In genomic region chr13:42114278-42114677, GRCh38 we compare ENCODE assay signal across 14 cellular contexts.
A peak's percentile ranks its signal among the peaks of the same experiment; 100 is the strongest.
DNase-seq lines count a peak whose midpoint lies in the region; ATAC-seq and TF ChIP-seq lines count a peak whose summit lies in the region.
"Had no signal": no experiment of that assay in that cellular context is flagged by ENCODE, and none has a peak within 500 bp of the region (broad histone marks: within the 10 kb centered on the region; RNA-seq: fewer than 3 reads in every experiment).

No MANE protein-coding gene starts in this region.

- no peaks in the 10 kb centered on the region for H3K36me3 ChIP-seq in SK-N-SH (replicated peaks in 1 of 2; ENCODE audit: control insufficient read depth in 1 of 2, insufficient read depth in 2 of 2, low read length in 1 of 2)
- H3K36me3 ChIP-seq in CD4-positive, alpha-beta memory T cell (ENCODE audit: insufficient read depth, low read length): no peaks in the 10 kb centered on the region

- ATAC-seq in SK-N-SH treated with all-trans-retinoic acid at 6 μM for 48 hours: no peak; the same call in 2 of the 3 replicates
- ATAC-seq in left ventricle myocardium superior: peak; percentile 53
- no peak for ATAC-seq in GM19455 (IDR thresholded peaks at IDR 0.05; ENCODE audit: unreplicated experiment)
- ATAC-seq: CD8-positive, alpha-beta T cell had no signal

- H3K27ac ChIP-seq in SK-N-SH (ENCODE audit: low read depth in 2 of 2, low read length in 1 of 2) (no peak overlapping the region), VCaP (peak overlapping the region; percentile 52)
- no peak overlapping the region for H3K27ac ChIP-seq in CD4-positive, alpha-beta memory T cell (ENCODE audit: low read depth, low read length)
- H3K27ac ChIP-seq: GM23248 had no signal

- CTCF ChIA-PET in SK-N-SH (lab: Yijun Ruan, JAX): interaction anchor here (1.0 to 7.8 kb wide), 6 partner anchors 67 to 701 kb away, joined by 3 to 92 read pairs (median 4); no protein-coding TSS in a partner anchor
- CTCF ChIA-PET in CD4-positive, alpha-beta memory T cell (lab: Charles Lee; ENCODE audit: partially characterized antibody): interaction anchor here (1.7 to 11.4 kb wide), 2 partner anchors 10 to 444 kb away, joined by 5 to 122 read pairs; no protein-coding TSS in a partner anchor

- H3K9me3 Mint-ChIP-seq in CD4-positive, alpha-beta memory T cell: no peaks in the 10 kb centered on the region
- H3K9me3 Mint-ChIP-seq: CD8-positive, alpha-beta T cell had no signal

- H3K9me2 ChIP-seq in SK-N-SH: no peaks in the 10 kb centered on the region

- no peak overlapping the region for H3K27ac Mint-ChIP-seq in CD4-positive, alpha-beta memory T cell
- H3K27ac Mint-ChIP-seq: CD8-positive, alpha-beta T cell had no signal

- peaks cover 4% of the 10 kb centered on the region; the same call in 1 of the 2 replicates for H3K79me2 ChIP-seq in SK-N-SH (ENCODE audit: insufficient read depth)

- H3K9me3 ChIP-seq in SK-N-SH: no peaks in the 10 kb centered on the region
- no peaks in the 10 kb centered on the region for H3K9me3 ChIP-seq in CD4-positive, alpha-beta memory T cell (ENCODE audit: control insufficient read depth in 1 of 2, low read length in 2 of 2)
- H3K9me3 ChIP-seq: Caco-2 had no signal

- TF ChIP-seq EP300 in SK-N-SH (IDR thresholded peaks at IDR 0.05; ENCODE audit: borderline replicate concordance in 1 of 2, low read depth in 1 of 2, low read length in 1 of 2): no peak

- no peak overlapping the region for H3K4me2 ChIP-seq in SK-N-SH

- H3K4me1 ChIP-seq in SK-N-SH (ENCODE audit: control insufficient read depth in 1 of 2, insufficient read depth in 2 of 2, low read depth in 1 of 2, low read length in 1 of 2): peaks cover 0 to 11% of the 10 kb centered on the region in 2 experiments; a peak in 2 of 4 replicates
- peaks cover 6% of the 10 kb centered on the region for H3K4me1 ChIP-seq in CD4-positive, alpha-beta memory T cell (ENCODE audit: insufficient read depth, low read length)

- DNase-seq in SK-N-SH: peak; percentile 10
- DNase-seq in left ventricle myocardium superior: no peak
- no peak for DNase-seq in cardiac septum (ENCODE audit: low spot score)
- no peak for DNase-seq in CD4-positive, alpha-beta memory T cell
- DNase-seq: Caco-2; CD8-positive, alpha-beta T cell; DMS53; DMS79 treated with DMSO at 0.1 percent for 48 hours; GM23248; H7; HCEC 1CT had no signal

- no peak overlapping the region for H3K9ac ChIP-seq in SK-N-SH
- H3K9ac ChIP-seq: GM23248 had no signal

- intact Hi-C loops in left ventricle myocardium superior (cut with micrococcal nuclease) (no loop called here), cardiac septum (cut with DNase I) (loop anchor here (5.0 kb wide), 2 partner anchors 67 to 447 kb away; partner anchors contain the start of gene DGKH)
- intact Hi-C loops in CD4-positive, alpha-beta memory T cell (cut with micrococcal nuclease): loop anchor here (5.0 kb wide), 1 partner anchor 1037 kb away; no protein-coding TSS in a partner anchor

- no peaks in the 10 kb centered on the region for H3K27me3 ChIP-seq in SK-N-SH (ENCODE audit: insufficient read depth)
- H3K27me3 ChIP-seq in CD4-positive, alpha-beta memory T cell (ENCODE audit: insufficient read depth, low read length): no peaks in the 10 kb centered on the region

- no peaks in the 10 kb centered on the region for H3K27me3 Mint-ChIP-seq in CD4-positive, alpha-beta memory T cell

- H4K20me1 ChIP-seq in SK-N-SH (ENCODE audit: insufficient read depth): no peaks in the 10 kb centered on the region

- no peak for TF ChIP-seq CTCF in SK-N-SH (IDR thresholded peaks at IDR 0.05)
- no peak for TF ChIP-seq CTCF in VCaP (conservative IDR thresholded peaks at IDR 0.05)

- no peak overlapping the region for H2AFZ ChIP-seq in SK-N-SH (ENCODE audit: low read depth)
- H2AFZ ChIP-seq: GM23248 had no signal

- no peaks in the 10 kb centered on the region for H3K36me3 Mint-ChIP-seq in CD4-positive, alpha-beta memory T cell
- H3K36me3 Mint-ChIP-seq: CD8-positive, alpha-beta T cell had no signal

- POLR2A ChIA-PET in SK-N-SH (lab: Yijun Ruan, JAX): no interaction called here
- POLR2A ChIA-PET in CD4-positive, alpha-beta memory T cell (lab: Charles Lee; ENCODE audit: partially characterized antibody): no interaction called here

- peaks cover 6 to 12% (median 7%) of the 10 kb centered on the region in 4 donors for H3K4me1 Mint-ChIP-seq in CD4-positive, alpha-beta memory T cell

- WGBS in SK-N-SH (ENCODE audit: low lambda C conversion rate): 74% methylated on average over 4 of the region's 4 CpGs

- no peak overlapping the region for H3K4me3 Mint-ChIP-seq in CD4-positive, alpha-beta memory T cell
- H3K4me3 Mint-ChIP-seq: CD8-positive, alpha-beta T cell had no signal

- TF ChIP-seq RAD21 in SK-N-SH (IDR thresholded peaks at IDR 0.05; ENCODE audit: low read length): no peak

- no peak overlapping the region for H3K4me3 ChIP-seq in SK-N-SH (ENCODE audit: low read depth in 2 of 2, low read length in 1 of 2)
- no peak overlapping the region for H3K4me3 ChIP-seq in CD4-positive, alpha-beta memory T cell (ENCODE audit: low read length in 2 of 2)
- H3K4me3 ChIP-seq: GM23248 had no signal

- H3F3A ChIP-seq in SK-N-SH (replicated peaks; ENCODE audit: insufficient read depth): no peaks in the 10 kb centered on the region

TF ChIP-seq in SK-N-SH, 30 proteins besides CTCF, POLR2A, EP300 and RAD21 (continues in another document):
- TF ChIP-seq POLR2AphosphoS5 (IDR thresholded peaks at IDR 0.05; ENCODE audit: low read depth, low read length) (no peak), RCOR1 (IDR thresholded peaks at IDR 0.05; ENCODE audit: low read length) (no peak), TCF12 (IDR thresholded peaks at IDR 0.05) (no peak), NRF1 (IDR thresholded peaks at IDR 0.05; ENCODE audit: low read depth, low read length) (no peak), FOXM1 (IDR thresholded peaks at IDR 0.05; ENCODE audit: low read depth) (no peak), ELF1 (IDR thresholded peaks at IDR 0.05) (no peak)
- TF ChIP-seq, protein P1, sequence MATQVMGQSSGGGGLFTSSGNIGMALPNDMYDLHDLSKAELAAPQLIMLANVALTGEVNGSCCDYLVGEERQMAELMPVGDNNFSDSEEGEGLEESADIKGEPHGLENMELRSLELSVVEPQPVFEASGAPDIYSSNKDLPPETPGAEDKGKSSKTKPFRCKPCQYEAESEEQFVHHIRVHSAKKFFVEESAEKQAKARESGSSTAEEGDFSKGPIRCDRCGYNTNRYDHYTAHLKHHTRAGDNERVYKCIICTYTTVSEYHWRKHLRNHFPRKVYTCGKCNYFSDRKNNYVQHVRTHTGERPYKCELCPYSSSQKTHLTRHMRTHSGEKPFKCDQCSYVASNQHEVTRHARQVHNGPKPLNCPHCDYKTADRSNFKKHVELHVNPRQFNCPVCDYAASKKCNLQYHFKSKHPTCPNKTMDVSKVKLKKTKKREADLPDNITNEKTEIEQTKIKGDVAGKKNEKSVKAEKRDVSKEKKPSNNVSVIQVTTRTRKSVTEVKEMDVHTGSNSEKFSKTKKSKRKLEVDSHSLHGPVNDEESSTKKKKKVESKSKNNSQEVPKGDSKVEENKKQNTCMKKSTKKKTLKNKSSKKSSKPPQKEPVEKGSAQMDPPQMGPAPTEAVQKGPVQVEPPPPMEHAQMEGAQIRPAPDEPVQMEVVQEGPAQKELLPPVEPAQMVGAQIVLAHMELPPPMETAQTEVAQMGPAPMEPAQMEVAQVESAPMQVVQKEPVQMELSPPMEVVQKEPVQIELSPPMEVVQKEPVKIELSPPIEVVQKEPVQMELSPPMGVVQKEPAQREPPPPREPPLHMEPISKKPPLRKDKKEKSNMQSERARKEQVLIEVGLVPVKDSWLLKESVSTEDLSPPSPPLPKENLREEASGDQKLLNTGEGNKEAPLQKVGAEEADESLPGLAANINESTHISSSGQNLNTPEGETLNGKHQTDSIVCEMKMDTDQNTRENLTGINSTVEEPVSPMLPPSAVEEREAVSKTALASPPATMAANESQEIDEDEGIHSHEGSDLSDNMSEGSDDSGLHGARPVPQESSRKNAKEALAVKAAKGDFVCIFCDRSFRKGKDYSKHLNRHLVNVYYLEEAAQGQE (IDR thresholded peaks at IDR 0.05; ENCODE audit: low read depth, low read length): no peak

TF ChIP-seq in SK-N-SH treated with all-trans-retinoic acid at 6 μM for 48 hours, 23 proteins besides CTCF, POLR2A, EP300 and RAD21 (continues in another document):
- TF ChIP-seq TCF4 (CRISPR knock-in tag; IDR thresholded peaks at IDR 0.05; ENCODE audit: borderline replicate concordance): no peak
- no peak for TF ChIP-seq GLIS3 (CRISPR knock-in tag; IDR thresholded peaks at IDR 0.05)
- TF ChIP-seq, protein P2, sequence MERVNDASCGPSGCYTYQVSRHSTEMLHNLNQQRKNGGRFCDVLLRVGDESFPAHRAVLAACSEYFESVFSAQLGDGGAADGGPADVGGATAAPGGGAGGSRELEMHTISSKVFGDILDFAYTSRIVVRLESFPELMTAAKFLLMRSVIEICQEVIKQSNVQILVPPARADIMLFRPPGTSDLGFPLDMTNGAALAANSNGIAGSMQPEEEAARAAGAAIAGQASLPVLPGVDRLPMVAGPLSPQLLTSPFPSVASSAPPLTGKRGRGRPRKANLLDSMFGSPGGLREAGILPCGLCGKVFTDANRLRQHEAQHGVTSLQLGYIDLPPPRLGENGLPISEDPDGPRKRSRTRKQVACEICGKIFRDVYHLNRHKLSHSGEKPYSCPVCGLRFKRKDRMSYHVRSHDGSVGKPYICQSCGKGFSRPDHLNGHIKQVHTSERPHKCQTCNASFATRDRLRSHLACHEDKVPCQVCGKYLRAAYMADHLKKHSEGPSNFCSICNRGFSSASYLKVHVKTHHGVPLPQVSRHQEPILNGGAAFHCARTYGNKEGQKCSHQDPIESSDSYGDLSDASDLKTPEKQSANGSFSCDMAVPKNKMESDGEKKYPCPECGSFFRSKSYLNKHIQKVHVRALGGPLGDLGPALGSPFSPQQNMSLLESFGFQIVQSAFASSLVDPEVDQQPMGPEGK (CRISPR knock-in tag; IDR thresholded peaks at IDR 0.05; ENCODE audit: borderline replicate concordance): no peak
- no peak for TF ChIP-seq TOX (CRISPR knock-in tag; IDR thresholded peaks at IDR 0.05; ENCODE audit: borderline replicate concordance)
- no peak for TF ChIP-seq ESRRG (CRISPR knock-in tag; IDR thresholded peaks at IDR 0.05)
- TF ChIP-seq ZNF70 (CRISPR knock-in tag; IDR thresholded peaks at IDR 0.05): no peak
- TF ChIP-seq ARNTL (CRISPR knock-in tag; IDR thresholded peaks at IDR 0.05; ENCODE audit: borderline replicate concordance, low read depth): no peak
- no peak for TF ChIP-seq ZC3H10 (CRISPR knock-in tag; IDR thresholded peaks at IDR 0.05)
